6 cellular contexts compared by ENCODE assay signal in genomic region chr6:43538986-43539385, GRCh38. TPM values are rescaled to one million over a fixed set of nuclear protein-coding genes. Genes with fewer than 3 reads are reported as not detected.
DNase-seq lines count a peak whose midpoint lies in the region; ATAC-seq, FAIRE-seq and TF ChIP-seq lines count a peak whose summit lies in the region.
"Not testable (repeated sequence)": the region's sequence is repeated elsewhere in the genome, so short reads cannot be mapped to it uniquely, and the experiment has no call there.
"Had no signal": no experiment of that assay in that cellular context is flagged by ENCODE, and none has a peak within 500 bp of the region (broad histone marks: within the 10 kb centered on the region; RNA-seq: fewer than 3 reads in every experiment).

No MANE protein-coding gene starts in this region.

- not testable (repeated sequence) for H3K9me1 ChIP-seq in K562 (ENCODE audit: control insufficient read depth, insufficient read depth, low read length)

- 94% methylated on average over 11 of the region's 17 CpGs for WGBS in K562 (ENCODE audit: insufficient coverage, low coverage, missing lambda C conversion rate)

- H3K4me2 ChIP-seq in K562 (ENCODE audit: insufficient read depth, low read length): not testable (repeated sequence)

- not testable (repeated sequence) for H2AFZ ChIP-seq in K562 (ENCODE audit: low read depth, low read length)

- not testable (repeated sequence) for TF ChIP-seq RAD21 in K562 (CRISPR knock-in tag; conservative IDR thresholded peaks at IDR 0.05 in 1 of 2, IDR thresholded peaks at IDR 0.05 in 1 of 2)

- TF ChIP-seq CTCF in K562 (IDR thresholded peaks at IDR 0.05 in 2 of 3, conservative IDR thresholded peaks at IDR 0.05 in 1 of 3; ENCODE audit: insufficient read depth in 2 of 3, low read depth in 1 of 3, low read length in 3 of 3): not testable (repeated sequence)

- intact Hi-C loops in K562 (cut with micrococcal nuclease): not testable (repeated sequence)

- DNase-seq in K562 (ENCODE audit: extremely low read depth in 1 of 4, low spot score in 3 of 4): not testable (repeated sequence)

- ATAC-seq in K562: not testable (repeated sequence)

- H3K79me2 ChIP-seq in K562 (ENCODE audit: control insufficient read depth, insufficient read depth, low read length): not testable (repeated sequence)

- not testable (repeated sequence) for TF ChIP-seq EP300 in K562 (IDR thresholded peaks at IDR 0.05; ENCODE audit: low read length)

- BruUV-seq in K562 (replicated peaks; lab: Mats Ljungman, UMichigan): not testable (repeated sequence)

- H3K9me3 ChIP-seq in K562 (replicated peaks; ENCODE audit: control insufficient read depth, insufficient read depth, low read depth, low read length): not testable (repeated sequence)

- peaks cover 87% of the 10 kb centered on the region for H3K36me3 ChIP-seq in K562 (ENCODE audit: control insufficient read depth, insufficient read depth, low read length)

- H3K4me1 ChIP-seq in K562 (replicated peaks in 1 of 2; ENCODE audit: control insufficient read depth in 2 of 2, insufficient read depth in 2 of 2, low read length in 2 of 2): not testable (repeated sequence)

- H3K9ac ChIP-seq in K562 (ENCODE audit: insufficient read depth in 1 of 2, low read depth in 2 of 2, low read length in 2 of 2): not testable (repeated sequence)

- H4K20me1 ChIP-seq in K562 (replicated peaks; ENCODE audit: control insufficient read depth, insufficient read depth, low read length): not testable (repeated sequence)

- POLR2A ChIA-PET in K562 (lab: Yijun Ruan, JAX): interaction anchor here (0.6 to 3.7 kb wide), 3 partner anchors 13 to 318 kb away, joined by 4 to 21 read pairs (median 6); no protein-coding TSS in a partner anchor

- CTCF ChIA-PET in K562 (lab: Yijun Ruan, JAX; ENCODE audit: low intra/inter-chr PET ratio): not testable (repeated sequence)

- not testable (repeated sequence) for H3K27ac ChIP-seq in K562 (ENCODE audit: extremely low read depth, low read depth, low read length)

- H3K27me3 ChIP-seq in K562 (ENCODE audit: control insufficient read depth in 2 of 2, insufficient read depth in 2 of 2, low read length in 2 of 2): not testable (repeated sequence)

- H3K4me3 ChIP-seq in K562: not testable (repeated sequence)

- in situ Hi-C loops in K562 (cut with MboI): not testable (repeated sequence)

- not testable (repeated sequence) for TF ChIP-seq POLR2A in K562 (conservative IDR thresholded peaks at IDR 0.05)

- FAIRE-seq in K562 (lab: Jason Lieb, UNC): not testable (repeated sequence)

RNA-seq across cellular contexts. Expression of gene POLR1C, which starts 22.1 kb away (rescaled TPM):
- total RNA-seq in K562 (2011; cell fraction: chromatin; rRNA removed; ENCODE audit: low replicate concordance): 232 and 283 TPM in 2 replicates
- 153 TPM in 2 replicates for total RNA-seq in K562 (2011; cell fraction: nucleolus; rRNA removed)
- 142 and 162 TPM in 2 replicates for total RNA-seq in K562 (2011; cell fraction: nucleoplasm; rRNA removed)
- total RNA-seq in K562 (2014; rRNA removed) (74.8 and 83.5 TPM in 2 replicates), K562 (2014; rRNA removed; fragmentation: Illumina TruSeq; extraction: Trizol) (109 and 114 TPM in 2 replicates), K562 (2015; rRNA removed; fragmentation: Illumina TruSeq; extraction: Trizol) (103 and 104 TPM in 2 replicates), K562 (2021) (116 and 120 TPM in 2 replicates)
- polyA plus RNA-seq in K562 (2011; rRNA removed) (173 and 226 TPM in 2 replicates), K562 (2014; fragmentation: Illumina TruSeq; extraction: Trizol) (142 and 181 TPM in 2 replicates), K562 (2014; fragmentation: Nextera tagmentation; extraction: Ambion mirVana) (100 to 1,000 TPM; 405 to 429 TPM), K562 (2014; rRNA removed) (120 and 136 TPM in 2 replicates)
- polyA plus RNA-seq in K562 (2011; cell fraction: cytosol; rRNA removed): 122 and 151 TPM in 2 replicates
- 346 and 441 TPM in 2 replicates for polyA plus RNA-seq in K562 (2011; cell fraction: nucleus; rRNA removed)
- polyA plus RNA-seq in K562 (2012): 59.7 and 216 TPM in 2 replicates
- polyA minus RNA-seq in K562 (2011; rRNA and poly(A)+ RNA removed): 115 and 145 TPM in 2 replicates
- polyA minus RNA-seq in K562 (2011; cell fraction: cytosol; rRNA and poly(A)+ RNA removed): 35.9 and 46.4 TPM in 2 replicates
- 58.0 and 80.9 TPM in 2 replicates for polyA minus RNA-seq in K562 (2011; cell fraction: nucleus; rRNA and poly(A)+ RNA removed)

RNA-seq across cellular contexts. Expression of gene YIPF3, which starts 22.3 kb away (rescaled TPM):
- total RNA-seq in K562 (2011; cell fraction: chromatin; rRNA removed; ENCODE audit: low replicate concordance): 124 and 279 TPM in 2 replicates
- total RNA-seq in K562 (2011; cell fraction: nucleolus; rRNA removed): 200 and 272 TPM in 2 replicates
- 167 and 189 TPM in 2 replicates for total RNA-seq in K562 (2011; cell fraction: nucleoplasm; rRNA removed)
- total RNA-seq in K562 (2014; rRNA removed) (57.6 and 67.8 TPM in 2 replicates), K562 (2014; rRNA removed; fragmentation: Illumina TruSeq; extraction: Trizol) (25.9 and 27.5 TPM in 2 replicates), K562 (2015; rRNA removed; fragmentation: Illumina TruSeq; extraction: Trizol) (31.5 and 32.9 TPM in 2 replicates), K562 (2021) (65.1 and 69.3 TPM in 2 replicates)
- polyA plus RNA-seq in K562 (2011; rRNA removed) (74.8 and 182 TPM in 2 replicates), K562 (2014; fragmentation: Illumina TruSeq; extraction: Trizol) (75.3 and 78.5 TPM in 2 replicates), K562 (2014; fragmentation: Nextera tagmentation; extraction: Ambion mirVana) (10 to 100 TPM; 40.4 to 48.6 TPM), K562 (2014; rRNA removed) (54.6 and 72.9 TPM in 2 replicates)
- polyA plus RNA-seq in K562 (2011; cell fraction: cytosol; rRNA removed): 121 and 141 TPM in 2 replicates
- polyA plus RNA-seq in K562 (2011; cell fraction: nucleus; rRNA removed): 293 and 318 TPM in 2 replicates
- polyA plus RNA-seq in K562 (2012): 55.8 and 113 TPM in 2 replicates
- polyA minus RNA-seq in K562 (2011; rRNA and poly(A)+ RNA removed): 80.6 and 102 TPM in 2 replicates
- polyA minus RNA-seq in K562 (2011; cell fraction: cytosol; rRNA and poly(A)+ RNA removed): 31.1 and 31.2 TPM in 2 replicates
- 56.0 and 75.5 TPM in 2 replicates for polyA minus RNA-seq in K562 (2011; cell fraction: nucleus; rRNA and poly(A)+ RNA removed)

RNA-seq across cellular contexts. Expression of gene LRRC73, which starts 28.8 kb away (rescaled TPM):
- total RNA-seq in K562 (2011; cell fraction: chromatin; rRNA removed; ENCODE audit: low replicate concordance): 0.58 TPM in 1 of 2 replicates, not detected in the other
- 0.53 and 0.83 TPM in 2 replicates for total RNA-seq in K562 (2011; cell fraction: nucleolus; rRNA removed)
- total RNA-seq in K562 (2011; cell fraction: nucleoplasm; rRNA removed): 0.53 and 0.66 TPM in 2 replicates
- total RNA-seq in K562 (2014; rRNA removed): 0.12 and 0.27 TPM in 2 replicates
- total RNA-seq in K562 (2014; rRNA removed; fragmentation: Illumina TruSeq; extraction: Trizol): not detected in 2 replicates
- 0.07 and 0.11 TPM in 2 replicates for total RNA-seq in K562 (2015; rRNA removed; fragmentation: Illumina TruSeq; extraction: Trizol)
- 0.34 and 0.55 TPM in 2 replicates for total RNA-seq in K562 (2021)
- 0.07 and 0.20 TPM in 2 replicates for polyA plus RNA-seq in K562 (2011; rRNA removed)
- 0.16 and 0.39 TPM in 2 replicates for polyA plus RNA-seq in K562 (2011; cell fraction: cytosol; rRNA removed)
- polyA plus RNA-seq in K562 (2011; cell fraction: nucleus; rRNA removed): 0.50 TPM in 1 of 2 replicates, not detected in the other
- polyA plus RNA-seq in K562 (2012): 0.08 and 0.21 TPM in 2 replicates
- 0.07 and 0.12 TPM in 2 replicates for polyA plus RNA-seq in K562 (2014; fragmentation: Illumina TruSeq; extraction: Trizol)
- not detected for polyA plus RNA-seq in K562 (2014; fragmentation: Nextera tagmentation; extraction: Ambion mirVana)
- 0.08 and 0.09 TPM in 2 replicates for polyA plus RNA-seq in K562 (2014; rRNA removed)
- polyA minus RNA-seq in K562 (2011; rRNA and poly(A)+ RNA removed): 0.12 TPM in 1 of 2 replicates, not detected in the other
- polyA minus RNA-seq in K562 (2011; cell fraction: cytosol; rRNA and poly(A)+ RNA removed): not detected in 2 replicates
- 0.54 and 0.78 TPM in 2 replicates for polyA minus RNA-seq in K562 (2011; cell fraction: nucleus; rRNA and poly(A)+ RNA removed)
- total RNA-seq: Daoy had no signal
- polyA plus RNA-seq: CD14-positive monocyte; CD4-positive, alpha-beta memory T cell; CD4-positive, CD25-positive, alpha-beta regulatory T cell; CD8-positive, alpha-beta memory T cell had no signal

RNA-seq across cellular contexts. Expression of gene XPO5, which starts 36.9 kb away (rescaled TPM):
- total RNA-seq in K562 (2011; cell fraction: chromatin; rRNA removed; ENCODE audit: low replicate concordance): 429 and 472 TPM in 2 replicates
- 259 and 261 TPM in 2 replicates for total RNA-seq in K562 (2011; cell fraction: nucleolus; rRNA removed)
- 326 and 371 TPM in 2 replicates for total RNA-seq in K562 (2011; cell fraction: nucleoplasm; rRNA removed)
- total RNA-seq in K562 (2014; rRNA removed) (91.6 and 102 TPM in 2 replicates), K562 (2014; rRNA removed; fragmentation: Illumina TruSeq; extraction: Trizol) (99.1 and 106 TPM in 2 replicates), K562 (2015; rRNA removed; fragmentation: Illumina TruSeq; extraction: Trizol) (95.4 and 97.1 TPM in 2 replicates), K562 (2021) (170 and 180 TPM in 2 replicates)
- polyA plus RNA-seq in K562 (2011; rRNA removed) (145 and 166 TPM in 2 replicates), K562 (2014; fragmentation: Illumina TruSeq; extraction: Trizol) (105 and 130 TPM in 2 replicates), K562 (2014; fragmentation: Nextera tagmentation; extraction: Ambion mirVana) (10 to 100 TPM; 36.0 to 72.3 TPM), K562 (2014; rRNA removed) (101 TPM in 2 replicates)
- polyA plus RNA-seq in K562 (2011; cell fraction: cytosol; rRNA removed): 110 and 161 TPM in 2 replicates
- polyA plus RNA-seq in K562 (2011; cell fraction: nucleus; rRNA removed): 247 and 250 TPM in 2 replicates
- 76.8 and 101 TPM in 2 replicates for polyA plus RNA-seq in K562 (2012)
- polyA minus RNA-seq in K562 (2011; rRNA and poly(A)+ RNA removed): 186 and 262 TPM in 2 replicates
- polyA minus RNA-seq in K562 (2011; cell fraction: cytosol; rRNA and poly(A)+ RNA removed): 127 and 149 TPM in 2 replicates
- 121 and 146 TPM in 2 replicates for polyA minus RNA-seq in K562 (2011; cell fraction: nucleus; rRNA and poly(A)+ RNA removed)

RNA-seq across cellular contexts. Expression of gene POLH, which starts 37.0 kb away (rescaled TPM):
- total RNA-seq in K562 (2011; cell fraction: chromatin; rRNA removed; ENCODE audit: low replicate concordance): 59.2 and 63.3 TPM in 2 replicates
- 35.1 and 36.9 TPM in 2 replicates for total RNA-seq in K562 (2011; cell fraction: nucleolus; rRNA removed)
- 34.4 and 35.3 TPM in 2 replicates for total RNA-seq in K562 (2011; cell fraction: nucleoplasm; rRNA removed)
- total RNA-seq in K562 (2014; rRNA removed) (12.7 and 19.3 TPM in 2 replicates), K562 (2014; rRNA removed; fragmentation: Illumina TruSeq; extraction: Trizol) (23.0 and 23.5 TPM in 2 replicates), K562 (2015; rRNA removed; fragmentation: Illumina TruSeq; extraction: Trizol) (21.2 and 23.9 TPM in 2 replicates), K562 (2021) (31.4 and 31.8 TPM in 2 replicates)
- polyA plus RNA-seq in K562 (2011; rRNA removed) (26.8 and 31.6 TPM in 2 replicates), K562 (2014; fragmentation: Illumina TruSeq; extraction: Trizol) (16.2 and 20.6 TPM in 2 replicates), K562 (2014; fragmentation: Nextera tagmentation; extraction: Ambion mirVana) (10 to 100 TPM in 1 of 2 experiments, 1 to 10 TPM in 1; 5.8 to 10.6 TPM), K562 (2014; rRNA removed) (11.4 and 14.7 TPM in 2 replicates)
- polyA plus RNA-seq in K562 (2011; cell fraction: cytosol; rRNA removed): 11.3 and 17.3 TPM in 2 replicates
- polyA plus RNA-seq in K562 (2011; cell fraction: nucleus; rRNA removed): 18.0 and 21.1 TPM in 2 replicates
- polyA plus RNA-seq in K562 (2012): 15.4 and 22.4 TPM in 2 replicates
- 88.7 and 99.1 TPM in 2 replicates for polyA minus RNA-seq in K562 (2011; rRNA and poly(A)+ RNA removed)
- 24.4 and 26.2 TPM in 2 replicates for polyA minus RNA-seq in K562 (2011; cell fraction: cytosol; rRNA and poly(A)+ RNA removed)
- polyA minus RNA-seq in K562 (2011; cell fraction: nucleus; rRNA and poly(A)+ RNA removed): 12.8 and 20.7 TPM in 2 replicates
